8 cellular contexts compared by ENCODE assay signal in the genomic region with DNA sequence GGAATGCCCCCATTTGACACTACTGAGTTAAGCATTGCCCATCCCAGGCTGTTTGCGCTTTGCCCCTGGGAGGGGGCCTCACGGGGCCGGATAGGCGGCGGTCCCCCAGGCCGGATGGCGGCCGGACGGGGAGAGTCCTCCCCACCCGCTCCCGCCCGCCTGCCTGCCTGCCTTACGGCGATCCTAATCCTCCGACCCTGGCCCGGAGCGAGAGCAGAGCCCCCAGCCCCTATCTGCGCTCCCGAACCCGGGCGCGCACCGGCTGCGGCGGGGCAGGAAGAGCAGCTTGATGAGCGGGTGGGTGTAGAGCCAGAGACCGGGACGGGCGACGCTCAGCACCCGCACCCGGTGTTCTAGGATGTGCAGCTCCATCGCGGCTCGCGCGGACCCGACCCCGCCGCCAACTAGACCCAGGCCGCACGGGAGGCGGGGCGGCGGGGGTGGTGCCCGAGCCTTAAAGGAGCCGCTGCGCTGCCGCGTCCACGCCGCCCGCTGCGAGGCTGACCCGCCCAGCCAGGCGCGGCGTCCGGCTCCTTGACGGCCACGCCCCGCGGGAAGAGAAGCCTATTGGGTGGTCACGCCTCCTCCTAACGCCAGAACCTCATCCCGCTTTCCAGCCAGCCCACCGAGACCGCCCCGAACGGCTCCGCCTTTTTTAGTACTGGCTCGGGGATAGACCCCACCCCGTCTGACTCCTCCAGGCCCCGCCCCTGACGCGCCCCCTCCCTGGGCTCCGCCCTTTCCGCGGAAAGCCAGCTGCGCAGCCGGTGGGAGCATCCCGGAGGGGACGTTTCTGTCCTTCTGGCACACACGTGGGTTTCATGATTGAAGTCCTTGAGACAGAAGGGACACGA. TPM values are rescaled to one million over a fixed set of nuclear protein-coding genes. Genes with fewer than 3 reads are reported as not detected.
A peak's percentile ranks its signal among the peaks of the same experiment; 100 is the strongest.
DNase-seq lines count a peak whose midpoint lies in the region; ATAC-seq, FAIRE-seq and TF ChIP-seq lines count a peak whose summit lies in the region.

A gene (minus strand): TSS at position 380 of the 854 bp plus-strand sequence. CDS start 8 bp downstream, at position 372.

- H3K14ac ChIP-seq in H1 (ENCODE audit: insufficient read length), result no peak within 1 kb of the TSS

- H3K9me3 ChIP-seq in CD8-positive, alpha-beta memory T cell (ENCODE audit: low read length), result no peaks in the 10 kb centered on the region
- no peaks in the 10 kb centered on the region for H3K9me3 ChIP-seq in H1 (ENCODE audit: insufficient read depth in 2 of 2, low read depth in 1 of 2, low read length in 1 of 2)

- no peak within 1 kb of the TSS for H3K23ac ChIP-seq in H1 (ENCODE audit: insufficient read length)
- no peak within 1 kb of the TSS for H3K23ac ChIP-seq in mesendoderm (ENCODE audit: low read length)

- peak within 1 kb of the TSS; percentile 89 to 97 (median 94) for H3K27ac Mint-ChIP-seq in CD8-positive, alpha-beta memory T cell
- peak within 1 kb of the TSS; percentile 83 for H3K27ac Mint-ChIP-seq in activated CD8-positive, alpha-beta memory T cell treated with anti-CD3 and anti-CD28 coated beads, Interleukin-2, amount 10 ng/mL, durations not matched to agents 7 days and 5 days

- peaks cover 12% of the 10 kb centered on the region; the same call in 1 of the 2 replicates for H3K23me2 ChIP-seq in H1 (ENCODE audit: low read depth, low read length)

- TF ChIP-seq RAD21 in H1 (IDR thresholded peaks at IDR 0.05 in 1 of 2, conservative IDR thresholded peaks at IDR 0.05 in 1 of 2; ENCODE audit: low read depth in 2 of 2, low read length in 2 of 2), result no peak

- H3K27ac ChIP-seq in CD8-positive, alpha-beta memory T cell (ENCODE audit: low read depth, low read length), result peak within 1 kb of the TSS; percentile 51
- H3K27ac ChIP-seq in H1 (ENCODE audit: low read depth, low read length), result no peak within 1 kb of the TSS
- peak within 1 kb of the TSS; percentile 18 for H3K27ac ChIP-seq in mesendoderm (ENCODE audit: low read depth, low read length)

- TF ChIP-seq POLR2A in H1 (IDR thresholded peaks at IDR 0.05; ENCODE audit: control extremely low read depth in 1 of 2, low read depth in 2 of 2, low read length in 2 of 2), result peak in 1 of 2 experiments; percentile 45; a peak in 1 of 3 replicates

- H4K20me1 ChIP-seq in H1 (replicated peaks in 1 of 2; ENCODE audit: control insufficient read depth in 1 of 2, insufficient read depth in 2 of 2, low read length in 2 of 2), result peaks cover 0 to 4% of the 10 kb centered on the region in 2 experiments

- peaks cover 33% of the 10 kb centered on the region for H3K4me1 ChIP-seq in CD8-positive, alpha-beta memory T cell (ENCODE audit: insufficient read depth, low read length)
- H3K4me1 ChIP-seq in H1 (replicated peaks in 1 of 4; ENCODE audit: control insufficient read depth in 3 of 4, insufficient read depth in 4 of 4, low read length in 3 of 4) (peaks cover 0 to 19% (median 14%) of the 10 kb centered on the region in 4 experiments; a peak in 6 of 7 replicates), mesendoderm (ENCODE audit: control insufficient read depth, low read depth, low read length) (peaks cover 11% of the 10 kb centered on the region)

- DNase-seq in CD8-positive, alpha-beta memory T cell, result peak; percentile 83 to 91 (median 89)
- peak; percentile 96 for DNase-seq in HT1080 (ENCODE audit: low read depth)
- peak; percentile 94 to 96 for DNase-seq in NOMO-1 (lab: John Stamatoyannopoulos, UW; ENCODE audit: unreplicated experiment in 2 of 2)
- DNase-seq in activated CD8-positive, alpha-beta memory T cell treated with anti-CD3 and anti-CD28 coated beads, Interleukin-2, amount 10 ng/mL, durations not matched to agents 7 days and 5 days, result peak; percentile 96
- peak; percentile 91 to 98 for DNase-seq in H1 (ENCODE audit: low read depth in 1 of 2, low spot score in 2 of 2)
- peak; percentile 99 for DNase-seq in mesendoderm
- peak; percentile 75 for DNase-seq in stimulated activated CD8-positive, alpha-beta memory T cell treated with anti-CD3 and anti-CD28 coated beads, Interleukin-12 subunit alpha, Interleukin-12 subunit beta, amount 100 ng/mL, for 4 hours (ENCODE audit: low read depth)

- H3K36me3 Mint-ChIP-seq in CD8-positive, alpha-beta memory T cell, result peaks cover 2 to 50% (median 12%) of the 10 kb centered on the region in 3 donors
- peaks cover 2% of the 10 kb centered on the region for H3K36me3 Mint-ChIP-seq in activated CD8-positive, alpha-beta memory T cell treated with anti-CD3 and anti-CD28 coated beads, Interleukin-2, amount 10 ng/mL, durations not matched to agents 7 days and 5 days

- no peak within 1 kb of the TSS for H2BK12ac ChIP-seq in H1 (ENCODE audit: low read depth, low read length)

- H3K36me3 ChIP-seq in CD8-positive, alpha-beta memory T cell (ENCODE audit: insufficient read depth, low read length), result peaks cover 17% of the 10 kb centered on the region
- H3K36me3 ChIP-seq in H1 (ENCODE audit: control insufficient read depth in 2 of 4, insufficient read depth in 4 of 4, low read length in 3 of 4) (no peaks in the 10 kb centered on the region), mesendoderm (ENCODE audit: control insufficient read depth, insufficient read depth, low read length) (no peaks in the 10 kb centered on the region)

- peak within 1 kb of the TSS; percentile 86; the same call in 1 of the 2 replicates for H2AFZ ChIP-seq in H1 (ENCODE audit: low read length)

- WGBS in H1 (ENCODE audit: extremely low coverage in 1 of 2, insufficient coverage in 1 of 2, insufficient read length in 1 of 2, insufficient replicate concordance in 2 of 2, low coverage in 1 of 2, low lambda C conversion rate in 2 of 2, missing lambda C conversion rate in 1 of 2), 2 experiments, result 2% methylated on average over 23 of the region's 85 CpGs; no CpG with 5 or more reads in 1 of the 2 experiments
- WGBS in mesendoderm (ENCODE audit: extremely low coverage, insufficient coverage, low lambda C conversion rate), result no CpG with 5 or more reads among the region's 85 CpGs

- H4K5ac ChIP-seq in H1 (ENCODE audit: insufficient read length, low read depth, low read length) (no peak within 1 kb of the TSS), mesendoderm (ENCODE audit: low read length) (no peak within 1 kb of the TSS)

- H3K4me2 ChIP-seq in H1 (ENCODE audit: insufficient read depth in 1 of 2, low read depth in 2 of 2, low read length in 2 of 2) (peak within 1 kb of the TSS; percentile 82 to 95), mesendoderm (ENCODE audit: low read length) (peak within 1 kb of the TSS; percentile 97)

- peak within 1 kb of the TSS; percentile 70 for H3K4me3 ChIP-seq in CD8-positive, alpha-beta memory T cell (ENCODE audit: low read length)
- H3K4me3 ChIP-seq in H1 (ENCODE audit: extremely low read depth in 1 of 4, insufficient read depth in 2 of 4, low read depth in 3 of 4, low read length in 4 of 4), result peak within 1 kb of the TSS; percentile 58 to 74 (median 70)
- peak within 1 kb of the TSS; percentile 60 for H3K4me3 ChIP-seq in mesendoderm (ENCODE audit: low read length)

- H4K8ac ChIP-seq in H1 (ENCODE audit: extremely low read depth, insufficient read depth, low read length) (peak within 1 kb of the TSS; percentile 53), mesendoderm (ENCODE audit: low read depth, low read length) (no peak within 1 kb of the TSS)

- no peak; a peak in 1 of 3 replicates for TF ChIP-seq EP300 in H1 (IDR thresholded peaks at IDR 0.05; ENCODE audit: borderline replicate concordance in 1 of 2, low read depth in 2 of 2, low read length in 2 of 2)

- peak within 1 kb of the TSS; percentile 88; the same call in 1 of the 2 replicates for H2BK15ac ChIP-seq in H1 (ENCODE audit: low read length)
- H2BK15ac ChIP-seq in mesendoderm (replicated peaks; ENCODE audit: low read depth), result no peak within 1 kb of the TSS

- H2BK5ac ChIP-seq in H1 (ENCODE audit: low read depth, low read length), result no peak within 1 kb of the TSS; the same call in 1 of the 2 replicates
- no peak within 1 kb of the TSS for H2BK5ac ChIP-seq in mesendoderm (ENCODE audit: low read length)

- H2BK20ac ChIP-seq in H1 (ENCODE audit: low read length), result no peak within 1 kb of the TSS

- no peak within 1 kb of the TSS for H3K4ac ChIP-seq in H1 (replicated peaks; ENCODE audit: insufficient read length, low read depth, low read length)
- no peak within 1 kb of the TSS for H3K4ac ChIP-seq in mesendoderm (ENCODE audit: low read depth, low read length)

- peak; percentile 27 for ATAC-seq in GM19468 (IDR thresholded peaks at IDR 0.05; ENCODE audit: extremely low read depth, unreplicated experiment)
- ATAC-seq in activated CD8-positive, alpha-beta memory T cell treated with anti-CD3 and anti-CD28 coated beads, Interleukin-2, amount 10 ng/mL, durations not matched to agents 7 days and 5 days, result peak; percentile 86

- H3K56ac ChIP-seq in H1 (replicated peaks; ENCODE audit: insufficient read length, low read depth, low read length), result no peak within 1 kb of the TSS
- peak within 1 kb of the TSS; percentile 88 for H3K56ac ChIP-seq in mesendoderm (ENCODE audit: low read length)

- H3K79me2 ChIP-seq in H1 (ENCODE audit: control insufficient read depth in 1 of 2, insufficient read depth in 2 of 2, low read length in 2 of 2) (no peaks in the 10 kb centered on the region), mesendoderm (ENCODE audit: control insufficient read depth, insufficient read depth, low read length) (no peaks in the 10 kb centered on the region)

- H3K4me3 Mint-ChIP-seq in CD8-positive, alpha-beta memory T cell, result peak within 1 kb of the TSS; percentile 87 to 95 (median 90)
- H3K4me3 Mint-ChIP-seq in activated CD8-positive, alpha-beta memory T cell treated with anti-CD3 and anti-CD28 coated beads, Interleukin-2, amount 10 ng/mL, durations not matched to agents 7 days and 5 days, result peak within 1 kb of the TSS; percentile 74

- H3K18ac ChIP-seq in H1 (ENCODE audit: extremely low read depth, low read length), result peak within 1 kb of the TSS; percentile 32
- H3K18ac ChIP-seq in mesendoderm (ENCODE audit: low read length), result peak within 1 kb of the TSS; percentile 15

- H3K79me1 ChIP-seq in H1 (ENCODE audit: low read depth, low read length) (no peaks in the 10 kb centered on the region), mesendoderm (ENCODE audit: low read length) (no peaks in the 10 kb centered on the region)

- peaks cover 23 to 43% (median 26%) of the 10 kb centered on the region in 3 donors for H3K4me1 Mint-ChIP-seq in CD8-positive, alpha-beta memory T cell
- H3K4me1 Mint-ChIP-seq in activated CD8-positive, alpha-beta memory T cell treated with anti-CD3 and anti-CD28 coated beads, Interleukin-2, amount 10 ng/mL, durations not matched to agents 7 days and 5 days, result peaks cover 51% of the 10 kb centered on the region

- TF ChIP-seq CTCF in H1 (IDR thresholded peaks at IDR 0.05; ENCODE audit: control extremely low read depth in 1 of 3, insufficient read depth in 1 of 3, low read depth in 1 of 3, low read length in 3 of 3), result no peak

- H2AK5ac ChIP-seq in H1 (ENCODE audit: low read depth, low read length) (no peak within 1 kb of the TSS; the same call in 1 of the 2 replicates), mesendoderm (ENCODE audit: low read length) (no peak within 1 kb of the TSS)

- FAIRE-seq in H1 (lab: Jason Lieb, UNC), result peak; percentile 87

- peaks cover 0 to 1% of the 10 kb centered on the region in 2 donors for H3K27me3 Mint-ChIP-seq in CD8-positive, alpha-beta memory T cell
- H3K27me3 Mint-ChIP-seq in activated CD8-positive, alpha-beta memory T cell treated with anti-CD3 and anti-CD28 coated beads, Interleukin-2, amount 10 ng/mL, durations not matched to agents 7 days and 5 days, result no peaks in the 10 kb centered on the region

- POLR2A ChIA-PET in CD8-positive, alpha-beta memory T cell (lab: Charles Lee), result interaction anchor here (1.0 to 6.2 kb wide), 10 partner anchors 13 to 135 kb away, joined by 3 to 48 read pairs (median 15); a partner anchor contains a TSS
- POLR2A ChIA-PET in H1 (lab: Charles Lee; ENCODE audit: partially characterized antibody), result interaction anchor here (1.1 to 3.8 kb wide), 9 partner anchors 10 to 181 kb away, joined by 3 to 17 read pairs (median 4); a partner anchor contains a TSS

- no peaks in the 10 kb centered on the region for H3K9me3 Mint-ChIP-seq in CD8-positive, alpha-beta memory T cell
- H3K9me3 Mint-ChIP-seq in activated CD8-positive, alpha-beta memory T cell treated with anti-CD3 and anti-CD28 coated beads, Interleukin-2, amount 10 ng/mL, durations not matched to agents 7 days and 5 days (ENCODE audit: low read depth), result no peaks in the 10 kb centered on the region

- peak within 1 kb of the TSS in 2 of 4 experiments; percentile 56 to 59; a peak in 4 of 7 replicates for H3K9ac ChIP-seq in H1 (replicated peaks in 1 of 4; ENCODE audit: extremely low read depth in 1 of 4, low read depth in 3 of 4, low read length in 3 of 4)
- H3K9ac ChIP-seq in mesendoderm (ENCODE audit: low read length), result peak within 1 kb of the TSS; percentile 79

- H2BK120ac ChIP-seq in H1 (replicated peaks; ENCODE audit: low read depth, low read length) (no peak within 1 kb of the TSS), mesendoderm (ENCODE audit: low read depth, low read length) (no peak within 1 kb of the TSS)

- H3K27me3 ChIP-seq in CD8-positive, alpha-beta memory T cell (ENCODE audit: insufficient read depth, low read length, poor library complexity, severe bottlenecking), result no peaks in the 10 kb centered on the region
- H3K27me3 ChIP-seq in H1 (replicated peaks in 1 of 4; ENCODE audit: control insufficient read depth in 3 of 4, extremely low read depth in 1 of 4, insufficient read depth in 3 of 4, low read length in 3 of 4) (no peaks in the 10 kb centered on the region), mesendoderm (ENCODE audit: insufficient read depth, low read length, poor library complexity) (no peaks in the 10 kb centered on the region)

- no peak within 1 kb of the TSS for H4K91ac ChIP-seq in H1 (replicated peaks; ENCODE audit: insufficient read length, low read length)

- CTCF ChIA-PET in CD8-positive, alpha-beta memory T cell (lab: Charles Lee), result interaction anchor here (1.0 to 9.0 kb wide), 26 partner anchors 10 to 197 kb away, joined by 3 to 246 read pairs (median 12); a partner anchor contains a TSS
- CTCF ChIA-PET in activated CD8-positive, alpha-beta memory T cell treated with anti-CD3 and anti-CD28 coated beads, Interleukin-2, amount 10 ng/mL, durations not matched to agents 7 days and 5 days (lab: Charles Lee), result interaction anchor here (0.8 to 11.4 kb wide), 23 partner anchors 11 to 195 kb away, joined by 3 to 508 read pairs (median 8); a partner anchor contains a TSS
- CTCF ChIA-PET in H1 (lab: Charles Lee; ENCODE audit: partially characterized antibody), result interaction anchor here (1.2 to 9.1 kb wide), 15 partner anchors 8 to 201 kb away, joined by 3 to 203 read pairs (median 12); a partner anchor contains a TSS

RNA-seq across cellular contexts. Expression of the gene that starts here (rescaled TPM):
- 1 to 10 TPM; 4.0 to 5.3 TPM for total RNA-seq in CD8-positive, alpha-beta memory T cell
- 17.8 TPM for polyA plus RNA-seq in CD8-positive, alpha-beta memory T cell
- 1.5 and 6.1 TPM in 2 replicates for total RNA-seq in HT1080 (2014; rRNA removed; shearing (Covaris generic))
- polyA plus RNA-seq in HT1080 (2015; cell fraction: cytosol; rRNA removed), result 11.2 and 11.4 TPM in 2 replicates
- 14.2 and 17.3 TPM in 2 replicates for polyA plus RNA-seq in HT1080 (2015; cell fraction: nucleus; rRNA removed)
- 10 to 100 TPM in 1 of 2 experiments, 1 to 10 TPM in 1; 8.7 to 10.2 TPM for total RNA-seq in activated CD8-positive, alpha-beta memory T cell treated with anti-CD3 and anti-CD28 coated beads, Interleukin-2, amount 10 ng/mL, durations not matched to agents 7 days and 5 days
- total RNA-seq in H1 (2021; fragmentation: NEBNext Ultra II Directional; extraction: Animal tissue kit (Norgen Biotek cat#: 25700)), result 8.4 and 10.3 TPM in 2 replicates
- polyA plus RNA-seq in H1 (2011; rRNA removed), result 36.0 and 44.6 TPM in 2 replicates
- polyA plus RNA-seq in H1 (2011; cell fraction: cytosol; rRNA removed), result 22.6 TPM
- polyA plus RNA-seq in H1 (2011; cell fraction: nucleus; rRNA removed), result 27.5 TPM
- polyA plus RNA-seq in H1 (2012, experiment 1 of 2), result 3.7 to 12.4 TPM (median 11.3 TPM) in 4 replicates
- 10.9 TPM for polyA plus RNA-seq in H1 (2012, experiment 2 of 2)
- 9.5 TPM for polyA plus RNA-seq in H1 (2013, experiment 1 of 2)
- polyA plus RNA-seq in H1 (2013, experiment 2 of 2), result 10.2 TPM
- 8.2 and 8.5 TPM in 2 replicates for polyA minus RNA-seq in H1 (2011; rRNA and poly(A)+ RNA removed)
- polyA minus RNA-seq in H1 (2011; cell fraction: cytosol; rRNA and poly(A)+ RNA removed), result 3.8 TPM
- 8.7 TPM for polyA minus RNA-seq in H1 (2011; cell fraction: nucleus; rRNA and poly(A)+ RNA removed)
- 3.3 TPM for polyA plus RNA-seq in mesendoderm (2013, experiment 1 of 2)
- 3.4 TPM for polyA plus RNA-seq in mesendoderm (2013, experiment 2 of 2)
